8 cellular contexts compared by ENCODE assay signal in the genomic region with DNA sequence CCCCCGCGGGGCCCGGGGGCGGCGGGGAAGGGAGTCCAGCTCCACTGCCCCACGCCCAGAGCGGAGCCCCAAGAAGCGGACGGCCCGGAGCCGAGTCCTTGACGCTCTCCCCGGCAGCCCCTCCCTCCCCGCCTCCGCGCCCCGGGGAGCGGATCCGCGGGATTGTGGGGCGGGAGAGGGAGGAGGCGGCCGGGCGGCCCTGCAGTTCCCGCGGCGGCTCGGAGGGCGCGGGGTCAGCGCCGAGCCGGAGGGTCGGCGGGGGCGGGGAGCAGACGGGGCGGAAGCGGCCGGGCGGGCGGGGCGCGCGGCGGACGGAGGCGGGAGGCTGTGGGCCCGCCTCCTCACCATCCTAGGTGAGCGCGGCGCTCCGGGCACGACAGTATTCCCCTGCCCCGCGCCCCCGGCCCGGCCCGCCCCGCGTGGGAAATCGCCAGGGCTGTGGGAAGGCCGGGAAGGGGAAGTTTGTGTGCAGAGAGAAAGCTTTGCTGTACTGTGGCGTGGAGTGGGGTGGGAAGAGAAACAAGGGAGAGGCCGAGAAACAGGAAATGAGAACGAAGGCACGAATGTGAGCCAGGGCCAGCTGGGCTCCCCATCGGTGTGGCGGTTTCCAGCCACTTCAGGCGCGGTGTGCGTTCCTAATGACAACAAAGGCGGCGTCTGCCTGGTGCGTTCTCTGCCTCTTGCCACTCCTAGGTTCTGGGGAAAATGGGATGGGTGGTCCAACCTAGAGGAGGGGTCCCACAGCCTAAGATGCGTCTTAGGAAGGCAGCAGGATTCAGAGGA. TPM values are rescaled to one million over a fixed set of nuclear protein-coding genes. Genes with fewer than 3 reads are reported as not detected.
DNase-seq lines count a peak whose midpoint lies in the region; ATAC-seq, FAIRE-seq and TF ChIP-seq lines count a peak whose summit lies in the region.

No MANE protein-coding gene starts in this region.

- dilution Hi-C loops in endothelial cell of umbilical vein (cut with MboI; ENCODE audit: extremely low pct_ligation_motif_present, low sequenced_read_pairs) = no loop called here

- POLR2A ChIA-PET in BJ (lab: Charles Lee) = interaction anchor here (0.7 kb wide), 1 partner anchor 1309 kb away, joined by 7 read pairs; no protein-coding TSS in a partner anchor
- POLR2A ChIA-PET in endothelial cell of umbilical vein (lab: Charles Lee) = no interaction called here

- peak; percentile 25 for TF ChIP-seq POLR2A in endothelial cell of umbilical vein (IDR thresholded peaks at IDR 0.05; ENCODE audit: low read depth, low read length)

- CTCF ChIA-PET in BJ (lab: Yijun Ruan, JAX) = interaction anchor here (0.9 to 1.3 kb wide), 2 partner anchors 35 to 152 kb away, joined by 3 to 4 read pairs; no protein-coding TSS in a partner anchor
- CTCF ChIA-PET in activated CD8-positive, alpha-beta memory T cell treated with anti-CD3 and anti-CD28 coated beads, Interleukin-2, amount 10 ng/mL, durations not matched to agents 7 days and 5 days (lab: Charles Lee) = interaction anchor here (1.6 to 1.9 kb wide), 3 partner anchors 73 to 1084 kb away, joined by 5 to 12 read pairs (median 5); no protein-coding TSS in a partner anchor
- CTCF ChIA-PET in endothelial cell of umbilical vein (lab: Charles Lee) = interaction anchor here (0.7 to 12.0 kb wide), 7 partner anchors 20 to 1084 kb away, joined by 3 to 76 read pairs (median 3); no protein-coding TSS in a partner anchor

- peaks cover 2% of the 10 kb centered on the region for H4K20me1 ChIP-seq in endothelial cell of umbilical vein (replicated peaks; ENCODE audit: control insufficient read depth, extremely low read depth, insufficient read depth, low read length)

- intact Hi-C loops in endothelial cell of umbilical vein (cut with micrococcal nuclease) = loop anchor here (1.0 to 10.0 kb wide), 8 partner anchors 108 to 1223 kb away; no protein-coding TSS in a partner anchor

- H3K9me3 ChIP-seq in endothelial cell of umbilical vein (replicated peaks; ENCODE audit: control insufficient read depth, insufficient read depth, low read length) = no peaks in the 10 kb centered on the region

- no peak overlapping the region for H3K4me3 Mint-ChIP-seq in activated CD8-positive, alpha-beta memory T cell treated with anti-CD3 and anti-CD28 coated beads, Interleukin-2, amount 10 ng/mL, durations not matched to agents 7 days and 5 days
- no peak overlapping the region for H3K4me3 Mint-ChIP-seq in stimulated activated effector memory CD8-positive, alpha-beta T cell treated with anti-CD3 and anti-CD28 coated beads, Interleukin-12 subunit alpha, Interleukin-12 subunit beta, amount 100 ng/mL, for 72 hours

- peaks cover 34% of the 10 kb centered on the region for H3K79me2 ChIP-seq in endothelial cell of umbilical vein (ENCODE audit: control insufficient read depth, insufficient read depth, low read length)

- H3K4me3 ChIP-seq in BJ (ENCODE audit: low read depth, low read length) = peak overlapping the region; percentile 69
- H3K4me3 ChIP-seq in endothelial cell of umbilical vein (replicated peaks in 1 of 3; ENCODE audit: insufficient read depth in 1 of 3, low read depth in 1 of 3, low read length in 3 of 3) = peak overlapping the region; percentile 62 to 84 (median 74)

- H2AFZ ChIP-seq in endothelial cell of umbilical vein (ENCODE audit: low read depth, low read length) = peak overlapping the region; percentile 64

- no peaks in the 10 kb centered on the region for H3K9me3 Mint-ChIP-seq in activated CD8-positive, alpha-beta memory T cell treated with anti-CD3 and anti-CD28 coated beads, Interleukin-2, amount 10 ng/mL, durations not matched to agents 7 days and 5 days (ENCODE audit: low read depth)
- no peaks in the 10 kb centered on the region for H3K9me3 Mint-ChIP-seq in stimulated activated effector memory CD8-positive, alpha-beta T cell treated with anti-CD3 and anti-CD28 coated beads, Interleukin-12 subunit alpha, Interleukin-12 subunit beta, amount 100 ng/mL, for 72 hours

- no peaks in the 10 kb centered on the region for H3K27me3 Mint-ChIP-seq in activated CD8-positive, alpha-beta memory T cell treated with anti-CD3 and anti-CD28 coated beads, Interleukin-2, amount 10 ng/mL, durations not matched to agents 7 days and 5 days

- ATAC-seq in GM19035 (IDR thresholded peaks at IDR 0.05; ENCODE audit: unreplicated experiment) (peak; percentile 42), HG03175 (IDR thresholded peaks at IDR 0.05; ENCODE audit: unreplicated experiment) (peak; percentile 44)
- peak; percentile 32 for ATAC-seq in activated CD8-positive, alpha-beta memory T cell treated with anti-CD3 and anti-CD28 coated beads, Interleukin-2, amount 10 ng/mL, durations not matched to agents 7 days and 5 days
- peak; percentile 44 for ATAC-seq in stimulated activated effector memory CD8-positive, alpha-beta T cell treated with anti-CD3 and anti-CD28 coated beads, Interleukin-12 subunit alpha, Interleukin-12 subunit beta, amount 100 ng/mL, for 72 hours

- H3K27ac Mint-ChIP-seq in activated CD8-positive, alpha-beta memory T cell treated with anti-CD3 and anti-CD28 coated beads, Interleukin-2, amount 10 ng/mL, durations not matched to agents 7 days and 5 days = peak overlapping the region; percentile 80
- H3K27ac Mint-ChIP-seq in stimulated activated effector memory CD8-positive, alpha-beta T cell treated with anti-CD3 and anti-CD28 coated beads, Interleukin-12 subunit alpha, Interleukin-12 subunit beta, amount 100 ng/mL, for 72 hours = no peak overlapping the region

- peak overlapping the region; percentile 83 for H3K4me2 ChIP-seq in endothelial cell of umbilical vein (ENCODE audit: insufficient read depth, low read length)

- no peaks in the 10 kb centered on the region for H3K36me3 ChIP-seq in BJ (ENCODE audit: control insufficient read depth, insufficient read depth, low read length)
- H3K36me3 ChIP-seq in endothelial cell of umbilical vein (ENCODE audit: control insufficient read depth in 2 of 2, extremely low read depth in 1 of 2, insufficient read depth in 2 of 2, low read length in 2 of 2) = no peaks in the 10 kb centered on the region

- H3K27ac ChIP-seq in endothelial cell of umbilical vein (ENCODE audit: insufficient read depth, low read depth, low read length) = peak overlapping the region; percentile 77

- no TSS peak for BruUV-seq in endothelial cell of umbilical vein (replicated peaks; lab: Mats Ljungman, UMichigan)

- H3K9me1 ChIP-seq in endothelial cell of umbilical vein (replicated peaks; ENCODE audit: control insufficient read depth, extremely low read depth, insufficient read depth, low read length) = no peaks in the 10 kb centered on the region

- peaks cover 12% of the 10 kb centered on the region for H3K4me1 Mint-ChIP-seq in activated CD8-positive, alpha-beta memory T cell treated with anti-CD3 and anti-CD28 coated beads, Interleukin-2, amount 10 ng/mL, durations not matched to agents 7 days and 5 days
- H3K4me1 Mint-ChIP-seq in stimulated activated effector memory CD8-positive, alpha-beta T cell treated with anti-CD3 and anti-CD28 coated beads, Interleukin-12 subunit alpha, Interleukin-12 subunit beta, amount 100 ng/mL, for 72 hours = peaks cover 13% of the 10 kb centered on the region

- peak overlapping the region; percentile 76 for H3K9ac ChIP-seq in endothelial cell of umbilical vein (replicated peaks; ENCODE audit: extremely low read depth, insufficient read depth, low read length)

- H3K27me3 ChIP-seq in BJ (ENCODE audit: control insufficient read depth, insufficient read depth, low read length) = no peaks in the 10 kb centered on the region
- H3K27me3 ChIP-seq in endothelial cell of umbilical vein (ENCODE audit: control insufficient read depth in 2 of 2, insufficient read depth in 2 of 2, low read length in 2 of 2) = no peaks in the 10 kb centered on the region

- H3K4me1 ChIP-seq in endothelial cell of umbilical vein (ENCODE audit: control insufficient read depth, extremely low read depth, insufficient read depth, low read length) = peaks cover 15% of the 10 kb centered on the region

- peaks cover 2% of the 10 kb centered on the region for H3K36me3 Mint-ChIP-seq in activated CD8-positive, alpha-beta memory T cell treated with anti-CD3 and anti-CD28 coated beads, Interleukin-2, amount 10 ng/mL, durations not matched to agents 7 days and 5 days
- peaks cover 14% of the 10 kb centered on the region for H3K36me3 Mint-ChIP-seq in stimulated activated effector memory CD8-positive, alpha-beta T cell treated with anti-CD3 and anti-CD28 coated beads, Interleukin-12 subunit alpha, Interleukin-12 subunit beta, amount 100 ng/mL, for 72 hours

- TF ChIP-seq CTCF in BJ (IDR thresholded peaks at IDR 0.05; ENCODE audit: insufficient read depth, low read depth, low read length) (no peak), endothelial cell of umbilical vein (IDR thresholded peaks at IDR 0.05; ENCODE audit: extremely low read depth in 1 of 2, insufficient read depth in 1 of 2, low read depth in 1 of 2, low read length in 2 of 2) (no peak)

- DNase-seq in BJ (ENCODE audit: low read depth) (no peak), NCI-H69 (lab: John Stamatoyannopoulos, UW) (peak; percentile 92), endothelial cell of umbilical vein (ENCODE audit: low read depth, low spot score) (peak; percentile 68), mucosa of gallbladder (ENCODE audit: low spot score) (peak; percentile 37)
- DNase-seq in activated CD8-positive, alpha-beta memory T cell treated with anti-CD3 and anti-CD28 coated beads, Interleukin-2, amount 10 ng/mL, durations not matched to agents 7 days and 5 days = peak; percentile 77
- DNase-seq in stimulated activated effector memory CD8-positive, alpha-beta T cell treated with anti-CD3 and anti-CD28 coated beads, Interleukin-12 subunit alpha, Interleukin-12 subunit beta, amount 100 ng/mL, for 72 hours (ENCODE audit: low spot score in 2 of 2) = peak; percentile 63 to 88

- FAIRE-seq in endothelial cell of umbilical vein (lab: Jason Lieb, UNC) = peak; percentile 75

TF ChIP-seq in endothelial cell of umbilical vein, 7 proteins besides CTCF, POLR2A, EP300 and RAD21 (continues in another document):
- TF ChIP-seq MYC (IDR thresholded peaks at IDR 0.05; ENCODE audit: low read depth, low read length) (no peak), FOS (IDR thresholded peaks at IDR 0.05; ENCODE audit: borderline replicate concordance, insufficient read depth, low read length) (no peak)

RNA-seq across cellular contexts. Expression of a gene that starts 1.3 kb away (rescaled TPM):
- polyA plus RNA-seq in BJ (2011; rRNA removed) (16.3 and 19.7 TPM in 2 replicates), endothelial cell of umbilical vein (16.0 and 18.3 TPM in 2 replicates)
- 71.3 and 81.0 TPM in 2 replicates for polyA minus RNA-seq in BJ (2011; rRNA and poly(A)+ RNA removed)
- 10 to 100 TPM; 15.6 to 28.1 TPM for total RNA-seq in activated CD8-positive, alpha-beta memory T cell treated with anti-CD3 and anti-CD28 coated beads, Interleukin-2, amount 10 ng/mL, durations not matched to agents 7 days and 5 days
- total RNA-seq in endothelial cell of umbilical vein (25.9 and 26.0 TPM in 2 replicates), mucosa of gallbladder (6.7 TPM)
- 7.0 and 8.9 TPM in 2 replicates for polyA plus RNA-seq in endothelial cell of umbilical vein (2011; cell fraction: cytosol; rRNA removed)
- polyA plus RNA-seq in endothelial cell of umbilical vein (2011; cell fraction: nucleus; rRNA removed) = 31.3 and 31.9 TPM in 2 replicates
- 10.1 and 11.2 TPM in 2 replicates for polyA plus RNA-seq in endothelial cell of umbilical vein (2012)
- polyA minus RNA-seq in endothelial cell of umbilical vein = 161 and 176 TPM in 2 replicates
- polyA minus RNA-seq in endothelial cell of umbilical vein (2011; cell fraction: cytosol; rRNA and poly(A)+ RNA removed) = 6.3 TPM
- polyA minus RNA-seq in endothelial cell of umbilical vein (2011; cell fraction: nucleus; rRNA and poly(A)+ RNA removed) = 179 and 248 TPM in 2 replicates
